In the genomic region with DNA sequence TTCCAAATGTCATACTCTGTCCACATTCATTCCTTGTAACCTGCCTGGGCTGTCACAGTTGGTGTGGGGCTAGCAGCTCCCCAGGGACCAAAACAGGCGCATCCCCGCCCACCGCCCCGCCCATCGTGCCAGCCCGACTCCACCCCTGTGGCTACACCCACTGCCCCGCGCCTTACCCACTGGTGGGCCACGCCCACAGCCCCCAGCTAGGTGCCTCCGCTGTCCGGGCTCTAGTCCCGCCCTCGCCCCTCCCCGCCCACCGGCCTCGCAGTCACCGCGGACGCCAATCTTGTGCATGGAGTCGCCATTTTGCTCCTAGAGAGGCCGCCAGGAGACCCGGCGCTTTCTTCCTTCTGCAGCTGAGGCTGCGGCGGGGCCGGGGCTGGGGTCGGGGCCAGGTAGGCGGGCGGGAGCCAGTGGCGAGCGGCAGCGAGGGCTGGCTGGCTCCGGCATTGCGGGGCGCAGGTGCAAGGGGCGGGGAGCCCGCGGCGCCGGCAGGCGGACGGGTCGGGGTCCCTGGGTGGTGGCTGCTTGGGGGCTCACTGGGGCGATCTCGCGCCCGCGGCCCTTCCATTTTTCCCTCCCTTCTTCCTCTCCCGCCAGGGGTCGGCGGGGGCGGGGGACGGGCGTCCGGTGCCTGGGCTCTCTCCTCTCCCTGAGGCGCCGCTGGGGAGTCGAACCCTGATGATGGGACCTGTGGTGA, we compare ENCODE assay signal across 8 cellular contexts. TPM values are rescaled to one million over a fixed set of nuclear protein-coding genes. Genes with fewer than 3 reads are reported as not detected.
A peak's percentile ranks its signal among the peaks of the same experiment; 100 is the strongest.
DNase-seq lines count a peak whose midpoint lies in the region; ATAC-seq lines count a peak whose summit lies in the region.

Gene PRPSAP2, plus strand, starts transcription at position 268 of the 703 bp plus-strand sequence. CDS start 7,703 bp downstream, outside the sequence.

- H3K9me3 ChIP-seq in muscle layer of duodenum (ENCODE audit: control insufficient read depth in 1 of 2, low read length in 2 of 2) = no peaks in the 10 kb centered on the region

- no peaks in the 10 kb centered on the region for H3K36me3 Mint-ChIP-seq in activated T-cell treated with anti-CD3 and anti-CD28 coated beads, Interleukin-2, amount 50 U/mL, for 72 hours (ENCODE audit: insufficient read depth in 2 of 2)

- H3K27ac ChIP-seq in muscle layer of duodenum (ENCODE audit: low read length) = peak within 1 kb of the TSS; percentile 64

- DNase-seq in DMS 273 treated with DMSO at 0.1 percent for 48 hours (lab: John Stamatoyannopoulos, UW) = peak; percentile 55
- peak; percentile 92 for DNase-seq in LHCN-M2 (ENCODE audit: low read depth)
- peak; percentile 94 for DNase-seq in RKO (ENCODE audit: low spot score)
- DNase-seq in activated T-cell treated with anti-CD3 and anti-CD28 coated beads, Interleukin-2, amount 50 U/mL, for 72 hours = peak; percentile 96 to 97
- peak; percentile 82 to 88 for DNase-seq in stimulated activated CD8-positive, alpha-beta memory T cell treated with anti-CD3 and anti-CD28 coated beads, Interleukin-7, amount 100 ng/mL, for 1 hour (ENCODE audit: low read depth in 2 of 2)

- no peaks in the 10 kb centered on the region for H3K27me3 ChIP-seq in muscle layer of duodenum (ENCODE audit: low read depth, low read length)

- peaks cover 5 to 19% of the 10 kb centered on the region in 2 donors for H3K4me1 ChIP-seq in muscle layer of duodenum (ENCODE audit: control insufficient read depth in 1 of 2, insufficient read depth in 2 of 2, low read length in 2 of 2)

- no peaks in the 10 kb centered on the region for H3K9me3 Mint-ChIP-seq in activated T-cell treated with anti-CD3 and anti-CD28 coated beads, Interleukin-2, amount 50 U/mL, for 72 hours

- ATAC-seq in GM21786 (IDR thresholded peaks at IDR 0.05; ENCODE audit: unreplicated experiment) (peak; percentile 57), esophagus mucosa (peak; percentile 97)
- ATAC-seq in activated T-cell treated with anti-CD3 and anti-CD28 coated beads, Interleukin-2, amount 50 U/mL, for 72 hours (replicated peaks in 1 of 2) = peak; percentile 78 to 82

- H3K27me3 Mint-ChIP-seq in activated T-cell treated with anti-CD3 and anti-CD28 coated beads, Interleukin-2, amount 50 U/mL, for 72 hours (ENCODE audit: low read depth) = no peaks in the 10 kb centered on the region

- peak within 1 kb of the TSS; percentile 34 for H3K27ac Mint-ChIP-seq in activated T-cell treated with anti-CD3 and anti-CD28 coated beads, Interleukin-2, amount 50 U/mL, for 72 hours

- H3K4me3 Mint-ChIP-seq in activated T-cell treated with anti-CD3 and anti-CD28 coated beads, Interleukin-2, amount 50 U/mL, for 72 hours = peak within 1 kb of the TSS; percentile 96

- H3K36me3 ChIP-seq in muscle layer of duodenum (ENCODE audit: control insufficient read depth in 1 of 2, insufficient read depth in 2 of 2, low read length in 2 of 2) = no peaks in the 10 kb centered on the region

- peaks cover 60% of the 10 kb centered on the region for H3K4me1 Mint-ChIP-seq in activated T-cell treated with anti-CD3 and anti-CD28 coated beads, Interleukin-2, amount 50 U/mL, for 72 hours (ENCODE audit: low read depth)

- peak within 1 kb of the TSS; percentile 75 to 80 for H3K4me3 ChIP-seq in muscle layer of duodenum (ENCODE audit: low read depth in 1 of 2, low read length in 2 of 2)

RNA-seq across cellular contexts. Expression of gene PRPSAP2, which starts in this region (rescaled TPM):
- total RNA-seq in LHCN-M2 (2014; rRNA removed) (32.0 and 33.4 TPM in 2 replicates), esophagus mucosa (28.3 TPM)
- polyA plus RNA-seq in LHCN-M2 (2012) = 17.2 TPM
- total RNA-seq in activated T-cell treated with anti-CD3 and anti-CD28 coated beads, Interleukin-2, amount 50 U/mL, for 72 hours = 10 to 100 TPM; 64.1 to 64.6 TPM

Comparison
In these comparisons a context has a peak if more than half of its experiments do, and no peak if none do; other contexts are left out.
1. Peak in every context shown above with its lines: DNase-seq, ATAC-seq, H3K4me3 ChIP-seq and H3K27ac ChIP-seq.